1 cellular context compared by ENCODE assay signal in the genomic region with DNA sequence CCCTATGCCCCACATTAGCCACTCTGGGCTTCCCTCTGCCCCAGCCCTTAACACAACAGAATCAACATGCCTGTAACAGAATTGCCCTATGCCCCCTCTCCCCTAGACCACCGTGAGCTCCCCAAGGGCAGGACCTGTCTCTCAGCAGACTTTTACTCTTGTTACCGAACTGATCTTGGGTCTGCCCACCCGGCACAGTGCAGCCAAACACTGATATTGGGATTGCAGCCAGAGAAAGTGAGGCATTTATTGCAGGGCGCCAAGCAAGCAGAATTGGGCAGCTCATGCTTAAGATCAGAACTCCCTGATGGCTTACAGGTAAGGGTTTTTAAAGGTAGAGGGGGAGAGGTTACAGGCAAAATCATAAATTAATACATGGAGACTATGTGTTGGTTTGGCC.
TF ChIP-seq lines count a peak whose summit lies in the region.

No MANE protein-coding gene starts in this region.

TF ChIP-seq in GM23338, 12 proteins besides CTCF, POLR2A, EP300 and RAD21:
- TF ChIP-seq, protein P1, sequence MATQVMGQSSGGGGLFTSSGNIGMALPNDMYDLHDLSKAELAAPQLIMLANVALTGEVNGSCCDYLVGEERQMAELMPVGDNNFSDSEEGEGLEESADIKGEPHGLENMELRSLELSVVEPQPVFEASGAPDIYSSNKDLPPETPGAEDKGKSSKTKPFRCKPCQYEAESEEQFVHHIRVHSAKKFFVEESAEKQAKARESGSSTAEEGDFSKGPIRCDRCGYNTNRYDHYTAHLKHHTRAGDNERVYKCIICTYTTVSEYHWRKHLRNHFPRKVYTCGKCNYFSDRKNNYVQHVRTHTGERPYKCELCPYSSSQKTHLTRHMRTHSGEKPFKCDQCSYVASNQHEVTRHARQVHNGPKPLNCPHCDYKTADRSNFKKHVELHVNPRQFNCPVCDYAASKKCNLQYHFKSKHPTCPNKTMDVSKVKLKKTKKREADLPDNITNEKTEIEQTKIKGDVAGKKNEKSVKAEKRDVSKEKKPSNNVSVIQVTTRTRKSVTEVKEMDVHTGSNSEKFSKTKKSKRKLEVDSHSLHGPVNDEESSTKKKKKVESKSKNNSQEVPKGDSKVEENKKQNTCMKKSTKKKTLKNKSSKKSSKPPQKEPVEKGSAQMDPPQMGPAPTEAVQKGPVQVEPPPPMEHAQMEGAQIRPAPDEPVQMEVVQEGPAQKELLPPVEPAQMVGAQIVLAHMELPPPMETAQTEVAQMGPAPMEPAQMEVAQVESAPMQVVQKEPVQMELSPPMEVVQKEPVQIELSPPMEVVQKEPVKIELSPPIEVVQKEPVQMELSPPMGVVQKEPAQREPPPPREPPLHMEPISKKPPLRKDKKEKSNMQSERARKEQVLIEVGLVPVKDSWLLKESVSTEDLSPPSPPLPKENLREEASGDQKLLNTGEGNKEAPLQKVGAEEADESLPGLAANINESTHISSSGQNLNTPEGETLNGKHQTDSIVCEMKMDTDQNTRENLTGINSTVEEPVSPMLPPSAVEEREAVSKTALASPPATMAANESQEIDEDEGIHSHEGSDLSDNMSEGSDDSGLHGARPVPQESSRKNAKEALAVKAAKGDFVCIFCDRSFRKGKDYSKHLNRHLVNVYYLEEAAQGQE (IDR thresholded peaks at IDR 0.05; ENCODE audit: unreplicated experiment), result no peak
- no peak for TF ChIP-seq JUNB (IDR thresholded peaks at IDR 0.05; ENCODE audit: unreplicated experiment)
- no peak for TF ChIP-seq NANOG (IDR thresholded peaks at IDR 0.05; ENCODE audit: borderline replicate concordance)
- TF ChIP-seq, protein P2, sequence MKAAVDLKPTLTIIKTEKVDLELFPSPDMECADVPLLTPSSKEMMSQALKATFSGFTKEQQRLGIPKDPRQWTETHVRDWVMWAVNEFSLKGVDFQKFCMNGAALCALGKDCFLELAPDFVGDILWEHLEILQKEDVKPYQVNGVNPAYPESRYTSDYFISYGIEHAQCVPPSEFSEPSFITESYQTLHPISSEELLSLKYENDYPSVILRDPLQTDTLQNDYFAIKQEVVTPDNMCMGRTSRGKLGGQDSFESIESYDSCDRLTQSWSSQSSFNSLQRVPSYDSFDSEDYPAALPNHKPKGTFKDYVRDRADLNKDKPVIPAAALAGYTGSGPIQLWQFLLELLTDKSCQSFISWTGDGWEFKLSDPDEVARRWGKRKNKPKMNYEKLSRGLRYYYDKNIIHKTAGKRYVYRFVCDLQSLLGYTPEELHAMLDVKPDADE (IDR thresholded peaks at IDR 0.05), result no peak
- no peak for TF ChIP-seq EZH2phosphoT487 (IDR thresholded peaks at IDR 0.05; ENCODE audit: unreplicated experiment)
- TF ChIP-seq POLR2AphosphoS5 (IDR thresholded peaks at IDR 0.05; ENCODE audit: low read depth), result no peak
- TF ChIP-seq CREB1 (CRISPR knock-in tag; IDR thresholded peaks at IDR 0.05; ENCODE audit: low read depth), result no peak
- TF ChIP-seq ZNF331 (CRISPR knock-in tag; IDR thresholded peaks at IDR 0.05; ENCODE audit: low read depth), result no peak
- TF ChIP-seq, protein P3, sequence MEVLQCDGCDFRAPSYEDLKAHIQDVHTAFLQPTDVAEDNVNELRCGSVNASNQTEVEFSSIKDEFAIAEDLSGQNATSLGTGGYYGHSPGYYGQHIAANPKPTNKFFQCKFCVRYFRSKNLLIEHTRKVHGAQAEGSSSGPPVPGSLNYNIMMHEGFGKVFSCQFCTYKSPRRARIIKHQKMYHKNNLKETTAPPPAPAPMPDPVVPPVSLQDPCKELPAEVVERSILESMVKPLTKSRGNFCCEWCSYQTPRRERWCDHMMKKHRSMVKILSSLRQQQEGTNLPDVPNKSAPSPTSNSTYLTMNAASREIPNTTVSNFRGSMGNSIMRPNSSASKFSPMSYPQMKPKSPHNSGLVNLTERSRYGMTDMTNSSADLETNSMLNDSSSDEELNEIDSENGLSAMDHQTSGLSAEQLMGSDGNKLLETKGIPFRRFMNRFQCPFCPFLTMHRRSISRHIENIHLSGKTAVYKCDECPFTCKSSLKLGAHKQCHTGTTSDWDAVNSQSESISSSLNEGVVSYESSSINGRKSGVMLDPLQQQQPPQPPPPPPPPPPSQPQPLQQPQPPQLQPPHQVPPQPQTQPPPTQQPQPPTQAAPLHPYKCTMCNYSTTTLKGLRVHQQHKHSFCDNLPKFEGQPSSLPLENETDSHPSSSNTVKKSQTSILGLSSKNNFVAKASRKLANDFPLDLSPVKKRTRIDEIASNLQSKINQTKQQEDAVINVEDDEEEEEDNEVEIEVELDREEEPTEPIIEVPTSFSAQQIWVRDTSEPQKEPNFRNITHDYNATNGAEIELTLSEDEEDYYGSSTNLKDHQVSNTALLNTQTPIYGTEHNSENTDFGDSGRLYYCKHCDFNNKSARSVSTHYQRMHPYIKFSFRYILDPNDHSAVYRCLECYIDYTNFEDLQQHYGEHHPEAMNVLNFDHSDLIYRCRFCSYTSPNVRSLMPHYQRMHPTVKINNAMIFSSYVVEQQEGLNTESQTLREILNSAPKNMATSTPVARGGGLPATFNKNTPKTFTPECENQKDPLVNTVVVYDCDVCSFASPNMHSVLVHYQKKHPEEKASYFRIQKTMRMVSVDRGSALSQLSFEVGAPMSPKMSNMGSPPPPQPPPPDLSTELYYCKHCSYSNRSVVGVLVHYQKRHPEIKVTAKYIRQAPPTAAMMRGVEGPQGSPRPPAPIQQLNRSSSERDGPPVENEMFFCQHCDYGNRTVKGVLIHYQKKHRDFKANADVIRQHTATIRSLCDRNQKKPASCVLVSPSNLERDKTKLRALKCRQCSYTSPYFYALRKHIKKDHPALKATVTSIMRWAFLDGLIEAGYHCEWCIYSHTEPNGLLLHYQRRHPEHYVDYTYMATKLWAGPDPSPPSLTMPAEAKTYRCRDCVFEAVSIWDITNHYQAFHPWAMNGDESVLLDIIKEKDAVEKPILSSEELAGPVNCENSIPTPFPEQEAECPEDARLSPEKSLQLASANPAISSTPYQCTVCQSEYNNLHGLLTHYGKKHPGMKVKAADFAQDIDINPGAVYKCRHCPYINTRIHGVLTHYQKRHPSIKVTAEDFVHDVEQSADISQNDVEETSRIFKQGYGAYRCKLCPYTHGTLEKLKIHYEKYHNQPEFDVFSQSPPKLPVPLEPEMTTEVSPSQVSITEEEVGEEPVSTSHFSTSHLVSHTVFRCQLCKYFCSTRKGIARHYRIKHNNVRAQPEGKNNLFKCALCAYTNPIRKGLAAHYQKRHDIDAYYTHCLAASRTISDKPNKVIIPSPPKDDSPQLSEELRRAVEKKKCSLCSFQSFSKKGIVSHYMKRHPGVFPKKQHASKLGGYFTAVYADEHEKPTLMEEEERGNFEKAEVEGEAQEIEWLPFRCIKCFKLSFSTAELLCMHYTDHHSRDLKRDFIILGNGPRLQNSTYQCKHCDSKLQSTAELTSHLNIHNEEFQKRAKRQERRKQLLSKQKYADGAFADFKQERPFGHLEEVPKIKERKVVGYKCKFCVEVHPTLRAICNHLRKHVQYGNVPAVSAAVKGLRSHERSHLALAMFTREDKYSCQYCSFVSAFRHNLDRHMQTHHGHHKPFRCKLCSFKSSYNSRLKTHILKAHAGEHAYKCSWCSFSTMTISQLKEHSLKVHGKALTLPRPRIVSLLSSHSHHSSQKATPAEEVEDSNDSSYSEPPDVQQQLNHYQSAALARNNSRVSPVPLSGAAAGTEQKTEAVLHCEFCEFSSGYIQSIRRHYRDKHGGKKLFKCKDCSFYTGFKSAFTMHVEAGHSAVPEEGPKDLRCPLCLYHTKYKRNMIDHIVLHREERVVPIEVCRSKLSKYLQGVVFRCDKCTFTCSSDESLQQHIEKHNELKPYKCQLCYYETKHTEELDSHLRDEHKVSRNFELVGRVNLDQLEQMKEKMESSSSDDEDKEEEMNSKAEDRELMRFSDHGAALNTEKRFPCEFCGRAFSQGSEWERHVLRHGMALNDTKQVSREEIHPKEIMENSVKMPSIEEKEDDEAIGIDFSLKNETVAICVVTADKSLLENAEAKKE (CRISPR knock-in tag; IDR thresholded peaks at IDR 0.05), result no peak
